In genomic region chr7:47337531-47337930, GRCh38 we compare ENCODE assay signal across 9 cellular contexts.
DNase-seq lines count a peak whose midpoint lies in the region; ATAC-seq and TF ChIP-seq lines count a peak whose summit lies in the region.
"Had no signal": no experiment of that assay in that cellular context is flagged by ENCODE, and none has a peak within 500 bp of the region (broad histone marks: within the 10 kb centered on the region; RNA-seq: fewer than 3 reads in every experiment).

No MANE protein-coding gene starts in this region.

- peak; percentile 86 for ATAC-seq in GM18868 (IDR thresholded peaks at IDR 0.05; ENCODE audit: unreplicated experiment)
- ATAC-seq in HG02852 (IDR thresholded peaks at IDR 0.05; ENCODE audit: unreplicated experiment), result peak; percentile 94
- peak; percentile 92 for ATAC-seq in WTC11
- ATAC-seq in GM21717 (IDR thresholded peaks at IDR 0.05; ENCODE audit: unreplicated experiment), result no peak

- H3K4me3 Mint-ChIP-seq in WTC11, result no peak overlapping the region
- no peak overlapping the region for H3K4me3 Mint-ChIP-seq in T-helper 2 cell treated with Interferon-gamma antibody and Interleukin-4, amounts not matched to agents 5 μg/mL and 100 μg/mL, for 36 hours

- no peak overlapping the region for H3K27ac Mint-ChIP-seq in WTC11
- H3K27ac Mint-ChIP-seq in T-helper 2 cell treated with Interferon-gamma antibody and Interleukin-4, amounts not matched to agents 5 μg/mL and 100 μg/mL, for 36 hours, result no peak overlapping the region

- CTCF ChIA-PET in WTC11 (lab: Charles Lee), result no interaction called here

- no peaks in the 10 kb centered on the region; the same call in 1 of the 2 replicates for H3K36me3 Mint-ChIP-seq in WTC11
- H3K36me3 Mint-ChIP-seq in T-helper 2 cell treated with Interferon-gamma antibody and Interleukin-4, amounts not matched to agents 5 μg/mL and 100 μg/mL, for 36 hours (ENCODE audit: low read depth), result no peaks in the 10 kb centered on the region

- DNase-seq in WTC11 (ENCODE audit: low spot score), result peak; percentile 27
- peak; percentile 74 for DNase-seq in myocyte (ENCODE audit: low read depth)
- no peak for DNase-seq in T-helper 2 cell treated with Interferon-gamma antibody and Interleukin-4, amounts not matched to agents 5 μg/mL and 100 μg/mL, for 36 hours (ENCODE audit: low spot score)
- DNase-seq in cortex of kidney (lab: John Stamatoyannopoulos, UW), result no peak
- no peak for DNase-seq in NOMO-1 treated with dmso at 0.1 percent for 144 hours (lab: John Stamatoyannopoulos, UW; ENCODE audit: unreplicated experiment)
- DNase-seq: activated effector memory CD4-positive, alpha-beta T cell treated with anti-CD3 and anti-CD28 coated beads, Interleukin-2, amount 50 U/mL, for 16 hours had no signal

- H3K4me1 Mint-ChIP-seq in WTC11, result peaks cover 31% of the 10 kb centered on the region
- H3K4me1 Mint-ChIP-seq in T-helper 2 cell treated with Interferon-gamma antibody and Interleukin-4, amounts not matched to agents 5 μg/mL and 100 μg/mL, for 36 hours (ENCODE audit: low read depth), result no peaks in the 10 kb centered on the region

- H3K27me3 Mint-ChIP-seq in WTC11 (ENCODE audit: low read depth), result no peaks in the 10 kb centered on the region
- H3K27me3 Mint-ChIP-seq in T-helper 2 cell treated with Interferon-gamma antibody and Interleukin-4, amounts not matched to agents 5 μg/mL and 100 μg/mL, for 36 hours (ENCODE audit: low read depth), result no peaks in the 10 kb centered on the region

- no peak for TF ChIP-seq CTCF in WTC11 (IDR thresholded peaks at IDR 0.05)

- no peaks in the 10 kb centered on the region for H3K9me3 Mint-ChIP-seq in WTC11
- H3K9me3 Mint-ChIP-seq in T-helper 2 cell treated with Interferon-gamma antibody and Interleukin-4, amounts not matched to agents 5 μg/mL and 100 μg/mL, for 36 hours, result no peaks in the 10 kb centered on the region

- POLR2A ChIA-PET in WTC11 (lab: Charles Lee), result no interaction called here

TF ChIP-seq in WTC11, 78 proteins besides CTCF, POLR2A, EP300 and RAD21:
- TF ChIP-seq JUN (CRISPR knock-in tag; IDR thresholded peaks at IDR 0.05), result no peak
- TF ChIP-seq ZNF396 (CRISPR knock-in tag; IDR thresholded peaks at IDR 0.05; ENCODE audit: borderline replicate concordance), result no peak
- no peak for TF ChIP-seq E2F4 (CRISPR knock-in tag; IDR thresholded peaks at IDR 0.05; ENCODE audit: borderline replicate concordance, low read depth)
- no peak for TF ChIP-seq SMAD3 (CRISPR knock-in tag; IDR thresholded peaks at IDR 0.05; ENCODE audit: borderline replicate concordance)
- no peak for TF ChIP-seq KAT7 (CRISPR knock-in tag; IDR thresholded peaks at IDR 0.05; ENCODE audit: borderline replicate concordance)
- TF ChIP-seq ZNF425 (CRISPR knock-in tag; conservative IDR thresholded peaks at IDR 0.05), result no peak
- no peak for TF ChIP-seq RORB (CRISPR knock-in tag; IDR thresholded peaks at IDR 0.05)
- no peak for TF ChIP-seq SMAD4 (CRISPR knock-in tag; IDR thresholded peaks at IDR 0.05)
- no peak for TF ChIP-seq NR2C2 (CRISPR knock-in tag; IDR thresholded peaks at IDR 0.05)
TF ChIP-seq in WTC11: peak in this region for 0.

Comparison
In these comparisons a context has a peak if more than half of its experiments do, and no peak if none do; other contexts are left out.
1. DNase-seq: peak in WTC11 (single experiment) and myocyte (single experiment); none in T-helper 2 cell treated with Interferon-gamma antibody and Interleukin-4, amounts not matched to agents 5 μg/mL and 100 μg/mL, for 36 hours (single experiment), cortex of kidney (single experiment) and NOMO-1 treated with dmso at 0.1 percent for 144 hours (single experiment).